ENCODE assay signal across 10 cellular contexts in genomic region chr7:79770970-79771369, GRCh38.
"Had no signal": no experiment of that assay in that cellular context is flagged by ENCODE, and none has a peak within 500 bp of the region (broad histone marks: within the 10 kb centered on the region; RNA-seq: fewer than 3 reads in every experiment).

No MANE protein-coding gene starts in this region.

- H3K27ac Mint-ChIP-seq: HFFc6, IgD-negative memory B cell had no signal

- H3K4me1 Mint-ChIP-seq: IgD-negative memory B cell had no signal

- H3K4me1 ChIP-seq: HAP-1 had no signal

- DNase-seq: GM23248, GOT3, H7, HFFc6, KBM-7 had no signal

- H3K4me3 Mint-ChIP-seq: HFFc6, IgD-negative memory B cell had no signal

- H3K36me3 ChIP-seq: HAP-1 had no signal

- H3K36me3 Mint-ChIP-seq: IgD-negative memory B cell had no signal

- H3K9me3 Mint-ChIP-seq: IgD-negative memory B cell had no signal

- H3K9me3 ChIP-seq: HAP-1 had no signal

- H3K27ac ChIP-seq: GM23248, HL-60 had no signal

- H2AFZ ChIP-seq: GM23248 had no signal

- H3K4me3 ChIP-seq: GM23248, HAP-1 had no signal

- ATAC-seq: HCT116, HepG2 had no signal

- H3K9ac ChIP-seq: GM23248 had no signal

- H3K27me3 Mint-ChIP-seq: IgD-negative memory B cell had no signal
